ENCODE assay signal across 23 cellular contexts in genomic region chr22:47814474-47814873, GRCh38.
DNase-seq lines count a peak whose midpoint lies in the region; ATAC-seq, FAIRE-seq and TF ChIP-seq lines count a peak whose summit lies in the region.
"Had no signal": no experiment of that assay in that cellular context is flagged by ENCODE, and none has a peak within 500 bp of the region (broad histone marks: within the 10 kb centered on the region; RNA-seq: fewer than 3 reads in every experiment).

No MANE protein-coding gene starts in this region.

- no peak overlapping the region for H2AK9ac ChIP-seq in IMR-90 (replicated peaks; ENCODE audit: low read depth, low read length, poor library complexity)

- H3K9ac ChIP-seq in IMR-90 (ENCODE audit: low read depth, low read length) (no peak overlapping the region), H1 (replicated peaks in 1 of 4; ENCODE audit: extremely low read depth in 1 of 4, low read depth in 3 of 4, low read length in 3 of 4) (no peak overlapping the region), neuronal stem cell (ENCODE audit: low read depth, low read length, poor library complexity) (peak overlapping the region; percentile 46), H9 (ENCODE audit: extremely low read depth, insufficient read length, low read length) (no peak overlapping the region)

- H2BK5ac ChIP-seq in IMR-90 (ENCODE audit: low read depth, low read length, poor library complexity, severe bottlenecking) (no peak overlapping the region), H1 (ENCODE audit: low read depth, low read length) (peak overlapping the region; percentile 41; the same call in 1 of the 2 replicates), neuronal stem cell (ENCODE audit: low read length) (no peak overlapping the region), H9 (ENCODE audit: insufficient read length, low read length) (no peak overlapping the region)

- H3K36me3 ChIP-seq in HEK293 (ENCODE audit: control insufficient read depth in 2 of 2, insufficient read depth in 1 of 2, low read length in 2 of 2): no peaks in the 10 kb centered on the region
- H3K36me3 ChIP-seq in IMR-90 (ENCODE audit: control insufficient read depth, insufficient read depth, low read length): no peaks in the 10 kb centered on the region
- peaks cover 0 to 3% (median 0%) of the 10 kb centered on the region in 4 experiments; a peak in 1 of 8 replicates for H3K36me3 ChIP-seq in H1 (ENCODE audit: control insufficient read depth in 2 of 4, insufficient read depth in 4 of 4, low read length in 3 of 4)
- H3K36me3 ChIP-seq in neuronal stem cell (replicated peaks in 1 of 2; ENCODE audit: control insufficient read depth in 2 of 2, insufficient read depth in 2 of 2, low read length in 2 of 2): peaks cover 0 to 3% of the 10 kb centered on the region in 2 donors

- no peak overlapping the region for H2AK5ac ChIP-seq in IMR-90 (ENCODE audit: low read depth, low read length)
- H2AK5ac ChIP-seq in H1 (ENCODE audit: low read depth, low read length): no peak overlapping the region
- no peak overlapping the region for H2AK5ac ChIP-seq in neuronal stem cell (ENCODE audit: low read depth, low read length)
- no peak overlapping the region for H2AK5ac ChIP-seq in H9 (ENCODE audit: insufficient read length, low read length)

- H3K4me3 ChIP-seq in HEK293 (ENCODE audit: low read depth, low read length) (no peak overlapping the region), IMR-90 (ENCODE audit: insufficient read depth, low read depth, low read length) (no peak overlapping the region), H1 (ENCODE audit: extremely low read depth in 1 of 4, insufficient read depth in 2 of 4, low read depth in 3 of 4, low read length in 4 of 4) (no peak overlapping the region), neuronal stem cell (ENCODE audit: low read length in 2 of 2) (peak overlapping the region in 1 of 2 donors; percentile 22)
- H3K4me3 ChIP-seq: A549 had no signal

- H2BK12ac ChIP-seq in H1 (ENCODE audit: low read depth, low read length) (no peak overlapping the region), neuronal stem cell (ENCODE audit: low read length) (no peak overlapping the region), H9 (ENCODE audit: insufficient read length, low read depth, low read length) (no peak overlapping the region)

- H3K27me3 ChIP-seq in IMR-90 (ENCODE audit: control insufficient read depth, insufficient read depth, low read length): no peaks in the 10 kb centered on the region
- H3K27me3 ChIP-seq in H1 (replicated peaks in 1 of 4; ENCODE audit: control insufficient read depth in 3 of 4, extremely low read depth in 1 of 4, insufficient read depth in 3 of 4, low read length in 3 of 4): no peaks in the 10 kb centered on the region
- H3K27me3 ChIP-seq in neuronal stem cell (ENCODE audit: control insufficient read depth in 3 of 3, insufficient read depth in 3 of 3, low read depth in 1 of 3, low read length in 3 of 3): peaks cover 0 to 2% (median 0%) of the 10 kb centered on the region in 3 experiments
- no peaks in the 10 kb centered on the region for H3K27me3 ChIP-seq in H9 (ENCODE audit: insufficient read depth, low read length)

- no peak overlapping the region for H3K4me3 Mint-ChIP-seq in H9
- H3K4me3 Mint-ChIP-seq: CD4-positive, alpha-beta memory T cell; HFFc6 had no signal

- intact Hi-C loops in IMR-90 (cut with micrococcal nuclease): no loop called here

- no peak overlapping the region for H3T11ph ChIP-seq in H9 (ENCODE audit: low read length)

- H3K23me2 ChIP-seq in H1 (ENCODE audit: low read depth, low read length) (peaks cover 11% of the 10 kb centered on the region), H9 (ENCODE audit: insufficient read length, low read depth, low read length, poor library complexity, severe bottlenecking) (no peaks in the 10 kb centered on the region)

- H3K4me1 ChIP-seq in HEK293 (ENCODE audit: control insufficient read depth, insufficient read depth, low read length) (no peaks in the 10 kb centered on the region), IMR-90 (ENCODE audit: control insufficient read depth, insufficient read depth, low read length) (no peaks in the 10 kb centered on the region), H1 (replicated peaks in 1 of 4; ENCODE audit: control insufficient read depth in 3 of 4, insufficient read depth in 4 of 4, low read length in 3 of 4) (no peaks in the 10 kb centered on the region), neuronal stem cell (ENCODE audit: control insufficient read depth in 2 of 2, insufficient read depth in 1 of 2, low read depth in 1 of 2, low read length in 2 of 2) (peaks cover 0 to 3% of the 10 kb centered on the region in 2 donors), H9 (ENCODE audit: insufficient read depth, low read length) (no peaks in the 10 kb centered on the region)
- H3K4me1 ChIP-seq: A549 had no signal

- H2BK20ac ChIP-seq in IMR-90 (ENCODE audit: low read depth, low read length): no peak overlapping the region
- no peak overlapping the region for H2BK20ac ChIP-seq in H1 (ENCODE audit: low read length)
- no peak overlapping the region for H2BK20ac ChIP-seq in H9 (ENCODE audit: low read depth, low read length, poor library complexity, severe bottlenecking)

- H4K20me1 ChIP-seq in IMR-90 (ENCODE audit: insufficient read depth, low read length) (no peaks in the 10 kb centered on the region), H1 (replicated peaks in 1 of 2; ENCODE audit: control insufficient read depth in 1 of 2, insufficient read depth in 2 of 2, low read length in 2 of 2) (peaks cover 0 to 1% of the 10 kb centered on the region in 2 experiments), H9 (ENCODE audit: control insufficient read depth, insufficient read depth, insufficient read length) (no peaks in the 10 kb centered on the region)

- no TSS peak for BruUV-seq in IMR-90 (replicated peaks; lab: Mats Ljungman, UMichigan)

- TF ChIP-seq POLR2A in IMR-90 (IDR thresholded peaks at IDR 0.05; ENCODE audit: low read depth, low read length): no peak
- TF ChIP-seq POLR2A in H1 (IDR thresholded peaks at IDR 0.05; ENCODE audit: control extremely low read depth in 1 of 2, low read depth in 2 of 2, low read length in 2 of 2): no peak

- TF ChIP-seq CTCF in HEK293 (tag by site-specific recombination; IDR thresholded peaks at IDR 0.05) (no peak), IMR-90 (conservative IDR thresholded peaks at IDR 0.05; ENCODE audit: low read depth, low read length) (no peak), H1 (IDR thresholded peaks at IDR 0.05; ENCODE audit: control extremely low read depth in 1 of 3, insufficient read depth in 1 of 3, low read depth in 1 of 3, low read length in 3 of 3) (no peak), H9 (conservative IDR thresholded peaks at IDR 0.05) (no peak)

- no peaks in the 10 kb centered on the region for H3K79me1 ChIP-seq in IMR-90 (ENCODE audit: low read depth in 1 of 2, low read length in 2 of 2)
- H3K79me1 ChIP-seq in H1 (ENCODE audit: low read depth, low read length): no peaks in the 10 kb centered on the region
- no peaks in the 10 kb centered on the region for H3K79me1 ChIP-seq in neuronal stem cell (ENCODE audit: low read depth, low read length)
- H3K79me1 ChIP-seq in H9 (ENCODE audit: insufficient read depth, low read depth, low read length, poor library complexity, severe bottlenecking): no peaks in the 10 kb centered on the region

- H3K79me2 ChIP-seq in H1 (ENCODE audit: control insufficient read depth in 1 of 2, insufficient read depth in 2 of 2, low read length in 2 of 2): no peaks in the 10 kb centered on the region
- H3K79me2 ChIP-seq in H9 (ENCODE audit: insufficient read depth, low read length): no peaks in the 10 kb centered on the region

- H2BK15ac ChIP-seq in IMR-90 (ENCODE audit: low read depth, low read length) (no peak overlapping the region), H1 (ENCODE audit: low read length) (no peak overlapping the region), neuronal stem cell (ENCODE audit: low read length) (no peak overlapping the region), H9 (ENCODE audit: low read depth, low read length) (no peak overlapping the region)

- no peak for TF ChIP-seq EP300 in H1 (IDR thresholded peaks at IDR 0.05; ENCODE audit: borderline replicate concordance in 1 of 2, low read depth in 2 of 2, low read length in 2 of 2)

- H3K27me3 Mint-ChIP-seq in H9 (ENCODE audit: low read depth): peaks cover 7% of the 10 kb centered on the region

- H2AFZ ChIP-seq in IMR-90 (replicated peaks; ENCODE audit: low read length, poor library complexity) (peak overlapping the region; percentile 21), H1 (ENCODE audit: low read length) (no peak overlapping the region), neuronal stem cell (ENCODE audit: low read length) (no peak overlapping the region), H9 (ENCODE audit: low read length) (no peak overlapping the region)

- H3K4ac ChIP-seq in IMR-90 (ENCODE audit: low read depth, low read length) (no peak overlapping the region), H1 (replicated peaks; ENCODE audit: insufficient read length, low read depth, low read length) (no peak overlapping the region), neuronal stem cell (ENCODE audit: low read length) (no peak overlapping the region), H9 (ENCODE audit: low read depth, low read length) (no peak overlapping the region)

- no peak overlapping the region for H4K5ac ChIP-seq in IMR-90 (ENCODE audit: low read depth, low read length)
- H4K5ac ChIP-seq in H1 (ENCODE audit: insufficient read length, low read depth, low read length): no peak overlapping the region
- H4K5ac ChIP-seq in H9 (ENCODE audit: insufficient read length, low read depth, low read length): no peak overlapping the region

- H3K56ac ChIP-seq in IMR-90 (ENCODE audit: extremely low read depth, insufficient read depth, low read length) (no peak overlapping the region), H1 (replicated peaks; ENCODE audit: insufficient read length, low read depth, low read length) (no peak overlapping the region), H9 (ENCODE audit: insufficient read length, low read depth, low read length) (no peak overlapping the region)

- dilution Hi-C loops in IMR-90 (cut with HindIII; ENCODE audit: low sequenced_read_pairs, unreplicated experiment): no loop called here

- 0 out of 7 replicates have a peak, but pooled peaks cover 0 to 3% (median 0%) of the 10 kb centered on the region in 3 experiments for H3K36me3 Mint-ChIP-seq in H9 (ENCODE audit: insufficient read depth in 1 of 3, low read depth in 3 of 3)
- H3K36me3 Mint-ChIP-seq: CD4-positive, alpha-beta memory T cell had no signal

- peaks cover 3 to 25% of the 10 kb centered on the region in 2 experiments; a peak in 4 of 5 replicates for H3K9me3 Mint-ChIP-seq in H9

- no peaks in the 10 kb centered on the region for H3K9me1 ChIP-seq in IMR-90 (ENCODE audit: insufficient read depth, low read length)

- H3K14ac ChIP-seq in IMR-90 (replicated peaks; ENCODE audit: low read depth, low read length): no peak overlapping the region
- peak overlapping the region; percentile 46 for H3K14ac ChIP-seq in H1 (ENCODE audit: insufficient read length)
- H3K14ac ChIP-seq in neuronal stem cell (ENCODE audit: low read length): peak overlapping the region; percentile 49
- H3K14ac ChIP-seq in H9 (ENCODE audit: insufficient read depth, low read length): no peak overlapping the region

- H3K18ac ChIP-seq in IMR-90 (ENCODE audit: low read depth, low read length) (no peak overlapping the region), H1 (ENCODE audit: extremely low read depth, low read length) (no peak overlapping the region), neuronal stem cell (ENCODE audit: low read length) (no peak overlapping the region), H9 (ENCODE audit: insufficient read length, low read depth, low read length) (no peak overlapping the region)

- in situ Hi-C loops in IMR-90 (cut with MboI; ENCODE audit: low sequenced_read_pairs): no loop called here

- CTCF ChIA-PET in HEK293 (lab: Yijun Ruan, JAX) (no interaction called here), IMR-90 (lab: Yijun Ruan, JAX) (no interaction called here), H1 (lab: Charles Lee; ENCODE audit: partially characterized antibody) (no interaction called here)

- TF ChIP-seq RAD21 in IMR-90 (IDR thresholded peaks at IDR 0.05; ENCODE audit: low read length): no peak
- no peak for TF ChIP-seq RAD21 in H1 (IDR thresholded peaks at IDR 0.05 in 1 of 2, conservative IDR thresholded peaks at IDR 0.05 in 1 of 2; ENCODE audit: low read depth in 2 of 2, low read length in 2 of 2)

- H3K9me3 ChIP-seq in HEK293 (ENCODE audit: control insufficient read depth, insufficient read depth, low read depth, low read length) (no peaks in the 10 kb centered on the region), IMR-90 (ENCODE audit: control insufficient read depth, insufficient read depth, low read length) (peaks cover 58% of the 10 kb centered on the region), H1 (ENCODE audit: insufficient read depth in 2 of 2, low read depth in 1 of 2, low read length in 1 of 2) (peaks cover 5 to 6% of the 10 kb centered on the region in 2 experiments), neuronal stem cell (replicated peaks in 1 of 2; ENCODE audit: control insufficient read depth in 2 of 2, insufficient read depth in 1 of 2, low read depth in 1 of 2, low read length in 2 of 2) (peaks cover 0 to 4% of the 10 kb centered on the region in 2 donors), H9 (ENCODE audit: control insufficient read depth, low read depth, low read length) (no peaks in the 10 kb centered on the region)
- H3K9me3 ChIP-seq: A549 had no signal

- FAIRE-seq in H1 (lab: Jason Lieb, UNC): no peak
- FAIRE-seq: A549, GM12892 had no signal

- no peak overlapping the region for H4K8ac ChIP-seq in IMR-90 (ENCODE audit: low read depth in 2 of 2, low read length in 2 of 2)
- H4K8ac ChIP-seq in H1 (ENCODE audit: extremely low read depth, insufficient read depth, low read length): no peak overlapping the region
- H4K8ac ChIP-seq in neuronal stem cell (ENCODE audit: low read depth, low read length): no peak overlapping the region
- H4K8ac ChIP-seq in H9 (replicated peaks; ENCODE audit: insufficient read length, low read depth, low read length): no peak overlapping the region

- no peak overlapping the region for H3K27ac Mint-ChIP-seq in H9
- H3K27ac Mint-ChIP-seq: CD4-positive, alpha-beta memory T cell; HFFc6 had no signal

- POLR2A ChIA-PET in HEK293 (lab: Yijun Ruan, JAX) (no interaction called here), IMR-90 (lab: Charles Lee; ENCODE audit: unreplicated experiment) (no interaction called here), H1 (lab: Charles Lee; ENCODE audit: partially characterized antibody) (no interaction called here)

- H3K27ac ChIP-seq in HEK293 (ENCODE audit: extremely low read depth, low read depth, low read length) (no peak overlapping the region), IMR-90 (ENCODE audit: insufficient read depth, low read length) (no peak overlapping the region), H1 (ENCODE audit: low read depth, low read length) (no peak overlapping the region), neuronal stem cell (replicated peaks; ENCODE audit: low read length) (no peak overlapping the region), H9 (ENCODE audit: insufficient read length, low read depth, low read length) (no peak overlapping the region), substantia nigra (ENCODE audit: low read depth, low read length, poor library complexity, severe bottlenecking) (no peak overlapping the region)
- H3K27ac ChIP-seq: A549 had no signal

- WGBS in IMR-90 (ENCODE audit: extremely low coverage in 2 of 2, insufficient read length in 1 of 2), 2 experiments: 80% methylated on average over 1 of the region's 1 CpG; no CpG with 5 or more reads in 1 of the 2 experiments
- 85% methylated on average over 1 of the region's 1 CpG; no CpG with 5 or more reads in 1 of the 2 experiments for WGBS in H1 (ENCODE audit: extremely low coverage in 1 of 2, insufficient coverage in 1 of 2, insufficient read length in 1 of 2, insufficient replicate concordance in 2 of 2, low coverage in 1 of 2, low lambda C conversion rate in 2 of 2, missing lambda C conversion rate in 1 of 2), 2 experiments
- no CpG with 5 or more reads among the region's 1 CpG for WGBS in neuronal stem cell (ENCODE audit: extremely low coverage in 2 of 2, insufficient read length in 2 of 2, insufficient replicate concordance in 1 of 2), 2 donors
- no CpG with 5 or more reads among the region's 1 CpG for WGBS in H9 (ENCODE audit: extremely low coverage, insufficient read length, low lambda C conversion rate)

- DNase-seq in IMR-90 (no peak), H1 (ENCODE audit: low read depth in 1 of 2, low spot score in 2 of 2) (no peak), neuronal stem cell (ENCODE audit: low spot score) (no peak), H9 (no peak), AML-193 (lab: John Stamatoyannopoulos, UW) (no peak), substantia nigra (lab: John Stamatoyannopoulos, UW) (no peak)
- no peak for DNase-seq in stimulated activated CD8-positive, alpha-beta memory T cell treated with anti-CD3 and anti-CD28 coated beads, Interleukin-4, amount 100 ng/mL, for 48 hours
- DNase-seq: 8988T; ACHN; C1 segment of cervical spinal cord; Calu3; CD4-positive, alpha-beta memory T cell; COR-L47; DMS53; DMS79 treated with DMSO at 0.1 percent for 48 hours; GF-D8; GOT3; H7; HFFc6 had no signal

- H2BK120ac ChIP-seq in IMR-90 (ENCODE audit: low read depth, low read length): no peak overlapping the region
- no peak overlapping the region for H2BK120ac ChIP-seq in H1 (replicated peaks; ENCODE audit: low read depth, low read length)
- no peak overlapping the region for H2BK120ac ChIP-seq in neuronal stem cell (ENCODE audit: low read depth, low read length)
- H2BK120ac ChIP-seq in H9 (ENCODE audit: low read depth, low read length, poor library complexity, severe bottlenecking): no peak overlapping the region

- H3K4me1 Mint-ChIP-seq in H9: peaks cover 2% of the 10 kb centered on the region in 2 experiments; a peak in 3 of 4 replicates
- H3K4me1 Mint-ChIP-seq: CD4-positive, alpha-beta memory T cell had no signal

- ATAC-seq in IMR-90 (ENCODE audit: low read depth): no peak
- ATAC-seq: A549, HCT116 had no signal

- H4K91ac ChIP-seq in IMR-90 (ENCODE audit: insufficient read depth, low read depth, low read length) (no peak overlapping the region), H1 (replicated peaks; ENCODE audit: insufficient read length, low read length) (no peak overlapping the region), neuronal stem cell (ENCODE audit: low read depth, low read length, poor library complexity) (no peak overlapping the region), H9 (ENCODE audit: insufficient read length, low read depth, low read length) (no peak overlapping the region)

- H3K23ac ChIP-seq in IMR-90 (ENCODE audit: low read depth, low read length) (no peak overlapping the region), H1 (ENCODE audit: insufficient read length) (no peak overlapping the region), neuronal stem cell (ENCODE audit: low read depth, low read length, poor library complexity) (peak overlapping the region; percentile 67), H9 (ENCODE audit: insufficient read length, low read depth, low read length) (no peak overlapping the region)

- no peak overlapping the region for H3K4me2 ChIP-seq in IMR-90 (ENCODE audit: low read depth, low read length)
- H3K4me2 ChIP-seq in H1 (ENCODE audit: insufficient read depth in 1 of 2, low read depth in 2 of 2, low read length in 2 of 2): no peak overlapping the region
- no peak overlapping the region for H3K4me2 ChIP-seq in neuronal stem cell (ENCODE audit: insufficient read depth, low read length, poor library complexity, severe bottlenecking)
- H3K4me2 ChIP-seq in H9 (ENCODE audit: insufficient read depth, insufficient read length, low read length): no peak overlapping the region
- H3K4me2 ChIP-seq: A549 had no signal

Comparison
In these comparisons a context has a peak if more than half of its experiments do, and no peak if none do; other contexts are left out.
1. H3K14ac ChIP-seq: peak in H1 (single experiment) and neuronal stem cell (single experiment); none in IMR-90 (single experiment) and H9 (single experiment).